Comparison of ENCODE assay signal across 8 cellular contexts in the genomic region with DNA sequence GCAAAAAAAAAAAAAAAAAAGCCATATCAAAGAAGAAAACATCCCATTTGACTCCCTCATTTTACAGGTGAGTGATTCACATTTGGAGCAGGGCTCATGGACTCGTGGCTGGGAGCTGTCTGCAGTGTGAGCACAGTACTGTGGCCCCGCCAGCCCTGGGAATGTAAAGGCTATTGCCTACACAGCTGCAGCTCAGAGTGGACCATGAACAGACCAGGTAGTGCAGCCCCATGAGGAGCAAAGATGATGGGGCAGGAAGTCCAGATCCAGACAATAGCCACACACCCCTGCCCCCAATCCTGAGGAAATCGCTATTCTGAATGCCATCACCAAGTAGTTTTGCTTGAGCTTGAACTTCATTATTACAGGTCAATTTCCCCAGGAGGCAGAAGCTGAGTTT. TPM values are rescaled to one million over a fixed set of nuclear protein-coding genes. Genes with fewer than 3 reads are reported as not detected.
"Had no signal": no experiment of that assay in that cellular context is flagged by ENCODE, and none has a peak within 500 bp of the region (broad histone marks: within the 10 kb centered on the region; RNA-seq: fewer than 3 reads in every experiment).

No MANE protein-coding gene starts in this region.

- ATAC-seq: GM23338 had no signal

- H2AFZ ChIP-seq: GM23338 had no signal

- H3K9me3 Mint-ChIP-seq: GM23338, H9, IgD-negative memory B cell had no signal

- H3K4me3 ChIP-seq: GM23338 had no signal

- DNase-seq: H9, HCEC 1CT had no signal

- H3K4me3 Mint-ChIP-seq: GM23338, H9, IgD-negative memory B cell had no signal

- FAIRE-seq: H1, H54, HTR-8/SVneo had no signal

- H3K36me3 Mint-ChIP-seq: IgD-negative memory B cell had no signal

- H3K27ac Mint-ChIP-seq: GM23338, H9, IgD-negative memory B cell had no signal

- H3K4me2 ChIP-seq: GM23338 had no signal

RNA-seq across cellular contexts. Expression of a gene that starts 55.4 kb away (rescaled TPM):
- total RNA-seq: HT-29 had no signal
- polyA plus RNA-seq: IgD-negative memory B cell had no signal
